ENCODE assay signal across 8 cellular contexts in genomic region chr13:28137556-28137955, GRCh38. TPM values are rescaled to one million over a fixed set of nuclear protein-coding genes. Genes with fewer than 3 reads are reported as not detected.
DNase-seq lines count a peak whose midpoint lies in the region; ATAC-seq and TF ChIP-seq lines count a peak whose summit lies in the region.

No MANE protein-coding gene starts in this region.

- in situ Hi-C loops in brain microvascular endothelial cell (cut with HindIII; ENCODE audit: low pct_ligation_motif_present, low sequenced_read_pairs): no loop called here

- peaks cover 37% of the 10 kb centered on the region for H3K4me1 ChIP-seq in lower lobe of right lung
- peaks cover 17 to 35% (median 25%) of the 10 kb centered on the region in 4 donors for H3K4me1 ChIP-seq in upper lobe of left lung

- H3K27ac ChIP-seq in brain microvascular endothelial cell (peak overlapping the region; percentile 98), lower lobe of right lung (peak overlapping the region; percentile 98), upper lobe of left lung (peak overlapping the region; percentile 96 to 99 (median 99))

- 0 to 2% methylated on average over 11 of the region's 11 CpGs for WGBS in upper lobe of left lung, 2 donors

- peak; percentile 12 for DNase-seq in AG08396 (ENCODE audit: low spot score)
- DNase-seq in MG63: no peak
- no peak for DNase-seq in brain microvascular endothelial cell
- DNase-seq in lower lobe of right lung: no peak
- DNase-seq in upper lobe of left lung: no peak
- no peak for DNase-seq in DMS114 treated with DMSO at 0.1 percent for 48 hours (lab: John Stamatoyannopoulos, UW; ENCODE audit: unreplicated experiment)
- DNase-seq in HuH-7 (ENCODE audit: low spot score): no peak

- TF ChIP-seq POLR2A in upper lobe of left lung (IDR thresholded peaks at IDR 0.05): no peak

- H3K27me3 ChIP-seq in MG63 (no peaks in the 10 kb centered on the region), brain microvascular endothelial cell (replicated peaks) (no peaks in the 10 kb centered on the region), lower lobe of right lung (ENCODE audit: low read depth) (no peaks in the 10 kb centered on the region), upper lobe of left lung (no peaks in the 10 kb centered on the region)

- TF ChIP-seq CTCF in brain microvascular endothelial cell (IDR thresholded peaks at IDR 0.05; ENCODE audit: low read depth, low read length, missing control alignments) (no peak), lower lobe of right lung (IDR thresholded peaks at IDR 0.05) (no peak), upper lobe of left lung (IDR thresholded peaks at IDR 0.05) (no peak)

- peak; percentile 20 for ATAC-seq in GM19035 (IDR thresholded peaks at IDR 0.05; ENCODE audit: unreplicated experiment)
- ATAC-seq in lower lobe of right lung: no peak
- ATAC-seq in upper lobe of left lung (ENCODE audit: low FRiP score in 2 of 2): no peak

- no peaks in the 10 kb centered on the region for H3K36me3 ChIP-seq in MG63
- H3K36me3 ChIP-seq in brain microvascular endothelial cell (replicated peaks): no peaks in the 10 kb centered on the region
- no peaks in the 10 kb centered on the region for H3K36me3 ChIP-seq in lower lobe of right lung
- no peaks in the 10 kb centered on the region for H3K36me3 ChIP-seq in upper lobe of left lung

- no peaks in the 10 kb centered on the region for H3K9me3 ChIP-seq in MG63
- no peaks in the 10 kb centered on the region for H3K9me3 ChIP-seq in lower lobe of right lung
- no peaks in the 10 kb centered on the region for H3K9me3 ChIP-seq in upper lobe of left lung

- H3K4me3 ChIP-seq in MG63 (peak overlapping the region; percentile 97), brain microvascular endothelial cell (ENCODE audit: low read depth, low read length) (peak overlapping the region; percentile 86), lower lobe of right lung (peak overlapping the region; percentile 98), upper lobe of left lung (peak overlapping the region; percentile 85 to 100 (median 89))

- TF ChIP-seq EP300 in upper lobe of left lung (IDR thresholded peaks at IDR 0.05): no peak

- intact Hi-C loops in lower lobe of right lung (cut with DNase I): no loop called here

RNA-seq across cellular contexts. Expression of gene PAN3, which starts 0.8 kb away (rescaled TPM):
- 11.6 and 17.7 TPM in 2 replicates for total RNA-seq in MG63 (2014; rRNA removed; shearing (Covaris generic); ENCODE audit: low replicate concordance)
- total RNA-seq in lower lobe of right lung (36.2 TPM), upper lobe of left lung (10 to 100 TPM; 30.2 to 69.1 (median 34.1) TPM)

RNA-seq across cellular contexts. Expression of gene FLT3, which starts 37.2 kb away (rescaled TPM):
- not detected in 2 replicates for total RNA-seq in MG63 (2014; rRNA removed; shearing (Covaris generic); ENCODE audit: low replicate concordance)
- 1.6 TPM for total RNA-seq in lower lobe of right lung
- total RNA-seq in upper lobe of left lung: 1 to 10 TPM in 5 of 6 donors, under 1 TPM in 1; 0.89 to 6.3 (median 1.6) TPM
